ENCODE assay signal across 8 cellular contexts in genomic region chr9:19471737-19472648, GRCh38.
A peak's percentile ranks its signal among the peaks of the same experiment; 100 is the strongest.
DNase-seq lines count a peak whose midpoint lies in the region; ATAC-seq and TF ChIP-seq lines count a peak whose summit lies in the region.

No MANE protein-coding gene starts in this region.

- POLR2A ChIA-PET in Panc1 (lab: Charles Lee): no interaction called here

- CTCF ChIA-PET in Panc1 (lab: Charles Lee): no interaction called here

- TF ChIP-seq POLR2A in ovary (IDR thresholded peaks at IDR 0.05): no peak

- no peaks in the 10 kb centered on the region for H3K27me3 ChIP-seq in Panc1 (ENCODE audit: control insufficient read depth, insufficient read depth, low read length)
- no peaks in the 10 kb centered on the region for H3K27me3 ChIP-seq in ovary

- no peaks in the 10 kb centered on the region for H3K36me3 ChIP-seq in Panc1 (ENCODE audit: control insufficient read depth, insufficient read depth, low read length)
- no peaks in the 10 kb centered on the region for H3K36me3 ChIP-seq in ovary

- no peak overlapping the region for H3K27ac ChIP-seq in Panc1 (ENCODE audit: low read length)
- no peak overlapping the region for H3K27ac ChIP-seq in ovary

- no peak for TF ChIP-seq EP300 in ovary (IDR thresholded peaks at IDR 0.05)

- TF ChIP-seq CTCF in Panc1 (IDR thresholded peaks at IDR 0.05) (peak; percentile 75), ovary (IDR thresholded peaks at IDR 0.05) (peak; percentile 19 to 43 (median 27))

- H3K4me3 ChIP-seq in Panc1 (ENCODE audit: low read depth in 2 of 2, low read length in 2 of 2): no peak overlapping the region
- no peak overlapping the region for H3K4me3 ChIP-seq in ovary

- DNase-seq in DMS 273 (lab: John Stamatoyannopoulos, UW; ENCODE audit: unreplicated experiment): peak; percentile 83
- DNase-seq in HT-29 (ENCODE audit: low spot score): peak; percentile 72
- DNase-seq in Panc1 (ENCODE audit: low read depth, low spot score): no peak
- peak; percentile 56 for DNase-seq in activated naive CD4-positive, alpha-beta T cell treated with anti-CD3 and anti-CD28 coated beads, Interleukin-2, amount 50 U/mL, for 16 hours
- DNase-seq in glomerular visceral epithelial cell (ENCODE audit: extremely low spot score): peak; percentile 69
- peak; percentile 41 to 65 (median 53) for DNase-seq in ovary
- no peak for DNase-seq in NCI-H187 treated with DMSO at 0.1 percent for 48 hours (lab: John Stamatoyannopoulos, UW)

- intact Hi-C loops in Panc1 (cut with micrococcal nuclease; ENCODE audit: unreplicated experiment) (no loop called here), ovary (cut with DNase I) (no loop called here)

- H3K9me3 ChIP-seq in Panc1 (ENCODE audit: control insufficient read depth, insufficient read depth, low read depth, low read length): no peaks in the 10 kb centered on the region
- no peaks in the 10 kb centered on the region for H3K9me3 ChIP-seq in ovary

- ATAC-seq in GM21367 (IDR thresholded peaks at IDR 0.05; ENCODE audit: unreplicated experiment) (peak; percentile 71), Panc1 (peak; percentile 72; the same call in 1 of the 2 replicates)

- 12 to 16% (median 15%) methylated on average over 18 of the region's 18 CpGs for WGBS in ovary, 3 donors

- H3K4me1 ChIP-seq in Panc1 (ENCODE audit: control insufficient read depth, insufficient read depth, low read length) (no peaks in the 10 kb centered on the region), ovary (ENCODE audit: insufficient read depth) (peaks cover 7% of the 10 kb centered on the region)

- in situ Hi-C loops in Panc1 (cut with HindIII; ENCODE audit: low pct_unique_long_range_greater_than_20kb, low sequenced_read_pairs): no loop called here

- BruUV-seq in Panc1 (replicated peaks; lab: Mats Ljungman, UMichigan): no TSS peak

Comparison
In these comparisons a context has a peak if more than half of its experiments do, and no peak if none do; other contexts are left out.
1. DNase-seq: peak in DMS 273 (single experiment), HT-29 (single experiment), activated naive CD4-positive, alpha-beta T cell treated with anti-CD3 and anti-CD28 coated beads, Interleukin-2, amount 50 U/mL, for 16 hours (single experiment), glomerular visceral epithelial cell (single experiment) and ovary (5 of 5); none in Panc1 (single experiment) and NCI-H187 treated with DMSO at 0.1 percent for 48 hours (single experiment).